ENCODE assay signal across 8 cellular contexts in the genomic region with DNA sequence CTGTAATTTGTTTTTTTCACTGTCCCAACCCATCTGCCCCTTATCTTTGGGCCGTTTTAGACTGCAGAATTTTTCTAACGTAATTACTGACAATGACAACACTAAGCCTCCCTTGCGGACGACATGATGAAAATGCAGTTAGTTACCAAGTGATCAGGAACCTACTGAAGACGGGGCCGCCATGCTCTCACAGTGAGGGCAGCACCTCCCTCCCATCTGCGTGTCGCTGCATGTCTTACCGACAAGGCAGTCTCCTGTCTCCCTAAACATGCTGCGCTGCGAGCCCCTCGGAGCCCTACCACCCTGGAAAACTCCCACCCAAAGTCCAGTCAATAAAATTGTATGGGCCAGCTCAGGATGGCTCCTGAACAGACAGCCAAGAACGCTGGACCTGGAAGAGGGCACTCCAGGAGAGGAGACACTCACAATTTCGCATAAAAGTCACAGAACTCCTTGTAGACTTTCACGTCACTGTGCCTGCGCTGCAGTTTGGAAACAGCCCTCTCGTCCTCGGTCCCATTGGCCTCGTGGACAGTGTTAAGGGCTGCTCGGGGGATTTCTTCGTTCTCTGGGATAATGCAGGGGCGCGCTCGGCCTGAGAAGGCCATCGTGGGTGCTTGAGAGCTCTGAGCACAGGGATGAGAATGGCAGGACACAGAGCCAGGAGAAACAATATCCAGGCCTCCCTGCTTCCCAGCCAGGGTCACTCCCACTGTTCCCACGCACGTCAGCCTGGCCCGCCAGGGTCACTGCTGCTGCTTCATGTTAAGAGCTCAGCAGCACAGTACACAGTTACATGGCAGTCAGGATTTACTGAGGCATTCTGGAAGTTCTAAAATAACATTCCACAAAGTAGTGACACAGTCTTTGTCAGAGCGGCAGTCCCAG. TPM values are rescaled to one million over a fixed set of nuclear protein-coding genes. Genes with fewer than 3 reads are reported as not detected.
DNase-seq lines count a peak whose midpoint lies in the region; ATAC-seq, FAIRE-seq and TF ChIP-seq lines count a peak whose summit lies in the region.
"Not testable (repeated sequence)": the region's sequence is repeated elsewhere in the genome, so short reads cannot be mapped to it uniquely, and the experiment has no call there.
"Had no signal": no experiment of that assay in that cellular context is flagged by ENCODE, and none has a peak within 500 bp of the region (broad histone marks: within the 10 kb centered on the region; RNA-seq: fewer than 3 reads in every experiment).

A gene with protein sequence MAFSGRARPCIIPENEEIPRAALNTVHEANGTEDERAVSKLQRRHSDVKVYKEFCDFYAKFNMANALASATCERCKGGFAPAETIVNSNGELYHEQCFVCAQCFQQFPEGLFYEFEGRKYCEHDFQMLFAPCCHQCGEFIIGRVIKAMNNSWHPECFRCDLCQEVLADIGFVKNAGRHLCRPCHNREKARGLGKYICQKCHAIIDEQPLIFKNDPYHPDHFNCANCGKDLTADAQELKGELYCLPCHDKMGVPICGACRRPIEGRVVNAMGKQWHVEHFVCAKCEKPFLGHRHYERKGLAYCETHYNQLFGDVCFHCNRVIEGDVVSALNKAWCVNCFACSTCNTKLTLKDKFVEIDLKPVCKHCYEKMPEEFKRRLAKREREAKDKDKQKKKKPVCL (minus strand): TSS at position 646 of the 888 bp plus-strand sequence. CDS start 38 bp downstream, at position 608.

- not testable (repeated sequence) for H3K9me3 ChIP-seq in gastrocnemius medialis

- not testable (repeated sequence) for H3K9me3 Mint-ChIP-seq in GM23338

- in situ Hi-C loops in gastrocnemius medialis (cut with MboI; ENCODE audit: low sequenced_read_pairs in 4 of 4), result not testable (repeated sequence)

- H3K4me3 Mint-ChIP-seq in GM23338, result not testable (repeated sequence)

- not testable (repeated sequence) for TF ChIP-seq CTCF in GM23338 (conservative IDR thresholded peaks at IDR 0.05; ENCODE audit: low read depth in 2 of 2); gastrocnemius medialis (IDR thresholded peaks at IDR 0.05 in 4 of 5, conservative IDR thresholded peaks at IDR 0.05 in 1 of 5)

- not testable (repeated sequence) for H3K4me1 Mint-ChIP-seq in GM23338

- not testable (repeated sequence) for H4K20me1 ChIP-seq in GM23338 (replicated peaks; ENCODE audit: insufficient read depth)

- H3K27ac ChIP-seq in GM23338 (ENCODE audit: low read depth); gastrocnemius medialis: not testable (repeated sequence)

- intact Hi-C loops in Right ventricle myocardium inferior (cut with DNase I); left colon (cut with DNase I, micrococcal nuclease); gastrocnemius medialis (cut with DNase I; ENCODE audit: low total_unique reads): not testable (repeated sequence)

- not testable (repeated sequence) for H3K27me3 ChIP-seq in GM23338 (ENCODE audit: insufficient read depth); gastrocnemius medialis

- H3K27ac Mint-ChIP-seq in GM23338, result not testable (repeated sequence)

- H3K36me3 ChIP-seq in GM23338 (ENCODE audit: insufficient read depth); gastrocnemius medialis: not testable (repeated sequence)

- not testable (repeated sequence) for H3K27me3 Mint-ChIP-seq in GM23338 (ENCODE audit: insufficient read depth, low read depth, poor library complexity)

- peak; percentile 63 for ATAC-seq in GM23338
- peak; percentile 63; the same call in 1 of the 3 replicates for ATAC-seq in SK-N-SH treated with all-trans-retinoic acid at 6 μM for 48 hours
- ATAC-seq in Right ventricle myocardium inferior, result peak; percentile 98
- peak; percentile 42 for ATAC-seq in left colon
- ATAC-seq in gastrocnemius medialis, result peak; percentile 74 to 75

- not testable (repeated sequence) for TF ChIP-seq POLR2A in gastrocnemius medialis (IDR thresholded peaks at IDR 0.05)

- not testable (repeated sequence) for H3K4me3 ChIP-seq in GM23338, gastrocnemius medialis

- H3K9me2 ChIP-seq in GM23338 (ENCODE audit: insufficient read depth), result not testable (repeated sequence)

- H3K36me3 Mint-ChIP-seq in GM23338 (ENCODE audit: low read depth), result not testable (repeated sequence)

- H3K79me2 ChIP-seq in GM23338 (replicated peaks; ENCODE audit: insufficient read depth), result not testable (repeated sequence)

- DNase-seq in GM23338 (ENCODE audit: low spot score); Right ventricle myocardium inferior (ENCODE audit: missing footprints); left colon; myocyte (ENCODE audit: low read depth); gastrocnemius medialis: not testable (repeated sequence)

- not testable (repeated sequence) for H3F3A ChIP-seq in GM23338 (replicated peaks; ENCODE audit: low read depth)

- FAIRE-seq in endometrium (lab: Jason Lieb, UNC), result peak; percentile 48

- not testable (repeated sequence) for H2AFZ ChIP-seq in GM23338

- not testable (repeated sequence) for H3K4me2 ChIP-seq in GM23338

- not testable (repeated sequence) for H3K4me1 ChIP-seq in GM23338 (ENCODE audit: insufficient read depth); gastrocnemius medialis

RNA-seq across cellular contexts. Expression of the gene that starts here (rescaled TPM):
- not detected in 2 replicates for total RNA-seq in GM23338 (2014; rRNA removed; shearing (Covaris generic))
- polyA plus RNA-seq in GM23338 (2016; fragmentation: Nextera tagmentation; extraction: Ambion mirVana), result 0.15 and 0.19 TPM in 2 replicates
- total RNA-seq in Right ventricle myocardium inferior, result 3.7 TPM
- 1 to 10 TPM; 1.1 to 1.2 TPM for total RNA-seq in left colon
- 22.6 and 29.9 TPM in 2 replicates for total RNA-seq in myocyte
- polyA plus RNA-seq in myocyte (2012), result 17.0 TPM
- 1 to 10 TPM in 3 of 4 donors, under 1 TPM in 1; 0.32 to 2.9 (median 1.8) TPM for total RNA-seq in gastrocnemius medialis
- total RNA-seq: CD8-positive, alpha-beta T cell had no signal

Comparison
In these comparisons a context has a peak if more than half of its experiments do, and no peak if none do; other contexts are left out.
1. Peak in ATAC-seq in GM23338; RNA of the gene not detected or under 1 TPM.
2. ATAC-seq: peak in every context shown above with its lines; median percentile 98 in Right ventricle myocardium inferior; 74 in gastrocnemius medialis; 63 in GM23338; 63 in SK-N-SH treated with all-trans-retinoic acid at 6 μM for 48 hours; 42 in left colon.